20 cellular contexts compared by ENCODE assay signal in genomic region chr7:150388306-150388705, GRCh38. TPM values are rescaled to one million over a fixed set of nuclear protein-coding genes. Genes with fewer than 3 reads are reported as not detected.
DNase-seq lines count a peak whose midpoint lies in the region; ATAC-seq, FAIRE-seq and TF ChIP-seq lines count a peak whose summit lies in the region.
"Had no signal": no experiment of that assay in that cellular context is flagged by ENCODE, and none has a peak within 500 bp of the region (broad histone marks: within the 10 kb centered on the region; RNA-seq: fewer than 3 reads in every experiment).

No MANE protein-coding gene starts in this region.

- in situ Hi-C loops in IMR-90 (cut with MboI; ENCODE audit: low sequenced_read_pairs), result no loop called here

- H3K79me2 ChIP-seq in H9 (ENCODE audit: insufficient read depth, low read length), result no peaks in the 10 kb centered on the region

- H3K9me3 ChIP-seq in IMR-90 (ENCODE audit: control insufficient read depth, insufficient read depth, low read length) (no peaks in the 10 kb centered on the region), kidney (ENCODE audit: control insufficient read depth in 1 of 2, low read length in 2 of 2) (no peaks in the 10 kb centered on the region), skeletal muscle tissue (ENCODE audit: control insufficient read depth in 3 of 3, low read length in 3 of 3) (no peaks in the 10 kb centered on the region), H9 (ENCODE audit: control insufficient read depth, low read depth, low read length) (no peaks in the 10 kb centered on the region)
- H3K9me3 ChIP-seq: colonic mucosa had no signal

- H4K20me1 ChIP-seq in IMR-90 (ENCODE audit: insufficient read depth, low read length), result peaks cover 5% of the 10 kb centered on the region; the same call in 1 of the 2 replicates
- no peaks in the 10 kb centered on the region for H4K20me1 ChIP-seq in H9 (ENCODE audit: control insufficient read depth, insufficient read depth, insufficient read length)

- no peak for ATAC-seq in IMR-90 (ENCODE audit: low read depth)
- no peak for ATAC-seq in HG02884 (IDR thresholded peaks at IDR 0.05; ENCODE audit: unreplicated experiment)
- ATAC-seq: activated CD4-positive, alpha-beta T cell treated with anti-CD3 and anti-CD28 coated beads for 36 hours; naive thymus-derived CD8-positive, alpha-beta T cell had no signal

- POLR2A ChIA-PET in IMR-90 (lab: Charles Lee; ENCODE audit: unreplicated experiment), result no interaction called here

- H2BK120ac ChIP-seq in IMR-90 (ENCODE audit: low read depth, low read length), result no peak overlapping the region; the same call in 1 of the 2 replicates
- no peak overlapping the region for H2BK120ac ChIP-seq in H9 (ENCODE audit: low read depth, low read length, poor library complexity, severe bottlenecking)

- H4K91ac ChIP-seq in IMR-90 (ENCODE audit: insufficient read depth, low read depth, low read length), result no peak overlapping the region
- no peak overlapping the region for H4K91ac ChIP-seq in H9 (ENCODE audit: insufficient read length, low read depth, low read length)

- H4K5ac ChIP-seq in IMR-90 (ENCODE audit: low read depth, low read length) (no peak overlapping the region), H9 (ENCODE audit: insufficient read length, low read depth, low read length) (no peak overlapping the region)

- H3K27me3 ChIP-seq in IMR-90 (ENCODE audit: control insufficient read depth, insufficient read depth, low read length) (no peaks in the 10 kb centered on the region), skeletal muscle tissue (ENCODE audit: control insufficient read depth in 3 of 3, insufficient read depth in 3 of 3, low read length in 3 of 3) (no peaks in the 10 kb centered on the region), H9 (ENCODE audit: insufficient read depth, low read length) (no peaks in the 10 kb centered on the region)
- H3K27me3 ChIP-seq: colonic mucosa had no signal

- H3K4ac ChIP-seq in IMR-90 (ENCODE audit: low read depth, low read length) (no peak overlapping the region), H9 (ENCODE audit: low read depth, low read length) (no peak overlapping the region)

- no peak for TF ChIP-seq POLR2A in IMR-90 (IDR thresholded peaks at IDR 0.05; ENCODE audit: low read depth, low read length)

- no peak overlapping the region for H2BK5ac ChIP-seq in IMR-90 (ENCODE audit: low read depth, low read length, poor library complexity, severe bottlenecking)
- H2BK5ac ChIP-seq in H9 (ENCODE audit: insufficient read length, low read length), result no peak overlapping the region

- no peak overlapping the region; the same call in 1 of the 2 replicates for H3K27ac ChIP-seq in IMR-90 (ENCODE audit: insufficient read depth, low read length)
- no peak overlapping the region for H3K27ac ChIP-seq in kidney (ENCODE audit: low read depth in 2 of 2, low read length in 2 of 2)
- H3K27ac ChIP-seq in skeletal muscle tissue (ENCODE audit: low read depth, low read length), result peak overlapping the region; percentile 62
- no peak overlapping the region for H3K27ac ChIP-seq in H9 (ENCODE audit: insufficient read length, low read depth, low read length)
- H3K27ac ChIP-seq: colonic mucosa had no signal

- TF ChIP-seq CTCF in IMR-90 (conservative IDR thresholded peaks at IDR 0.05; ENCODE audit: low read depth, low read length) (no peak), brain (conservative IDR thresholded peaks at IDR 0.05) (no peak), kidney (IDR thresholded peaks at IDR 0.05; ENCODE audit: borderline replicate concordance, extremely low read depth, insufficient read depth) (no peak), H9 (conservative IDR thresholded peaks at IDR 0.05) (no peak)

- TF ChIP-seq RAD21 in IMR-90 (IDR thresholded peaks at IDR 0.05; ENCODE audit: low read length), result no peak

- H3K4me2 ChIP-seq in IMR-90 (ENCODE audit: low read depth, low read length) (no peak overlapping the region), H9 (ENCODE audit: insufficient read depth, insufficient read length, low read length) (no peak overlapping the region)

- no peaks in the 10 kb centered on the region for H3K9me1 ChIP-seq in IMR-90 (ENCODE audit: insufficient read depth, low read length)

- DNase-seq in IMR-90 (no peak), kidney (peak; percentile 57), H9 (no peak), NCI-H82 (lab: John Stamatoyannopoulos, UW) (no peak)
- DNase-seq: activated CD4-positive, alpha-beta T cell treated with anti-CD3 and anti-CD28 coated beads for 36 hours; activated gamma-delta T cell treated with Interleukin-2 at 50 U/mL for 16 hours; EL; mammary epithelial cell; NCI-H2029 treated with DMSO at 0.1 percent for 48 hours; OCI-M1; stimulated activated naive CD8-positive, alpha-beta T cell treated with anti-CD3 and anti-CD28 coated beads, Interleukin-15, amount 100 ng/mL, for 72 hours; T1000 had no signal

- H3K4me3 Mint-ChIP-seq in brain (no peak overlapping the region), H9 (no peak overlapping the region)
- H3K4me3 Mint-ChIP-seq: activated CD4-positive, alpha-beta T cell treated with anti-CD3 and anti-CD28 coated beads for 36 hours; IgD-negative memory B cell; naive thymus-derived CD8-positive, alpha-beta T cell; stimulated activated naive CD8-positive, alpha-beta T cell treated with anti-CD3 and anti-CD28 coated beads, Interleukin-15, amount 100 ng/mL, for 72 hours had no signal

- H3K14ac ChIP-seq in IMR-90 (replicated peaks; ENCODE audit: low read depth, low read length) (no peak overlapping the region), H9 (ENCODE audit: insufficient read depth, low read length) (no peak overlapping the region)

- WGBS in IMR-90 (ENCODE audit: extremely low coverage in 2 of 2, insufficient read length in 1 of 2), 2 experiments, result 88% methylated on average over 4 of the region's 7 CpGs; no CpG with 5 or more reads in 1 of the 2 experiments
- WGBS in H9 (ENCODE audit: extremely low coverage, insufficient read length, low lambda C conversion rate), result no CpG with 5 or more reads among the region's 7 CpGs

- peaks cover 6% of the 10 kb centered on the region for H3K36me3 ChIP-seq in IMR-90 (ENCODE audit: control insufficient read depth, insufficient read depth, low read length)
- no peaks in the 10 kb centered on the region for H3K36me3 ChIP-seq in kidney (ENCODE audit: control insufficient read depth in 1 of 2, insufficient read depth in 2 of 2, low read length in 2 of 2)
- H3K36me3 ChIP-seq in skeletal muscle tissue (ENCODE audit: control insufficient read depth in 3 of 3, insufficient read depth in 3 of 3, low read length in 3 of 3), result peaks cover 0 to 3% (median 2%) of the 10 kb centered on the region in 3 donors
- H3K36me3 ChIP-seq: colonic mucosa had no signal

- H2BK15ac ChIP-seq in IMR-90 (ENCODE audit: low read depth, low read length), result no peak overlapping the region
- H2BK15ac ChIP-seq in H9 (ENCODE audit: low read depth, low read length), result no peak overlapping the region

- peaks cover 0 to 3% (median 0%) of the 10 kb centered on the region in 5 experiments for H3K9me3 Mint-ChIP-seq in brain
- H3K9me3 Mint-ChIP-seq in H9, result no peaks in the 10 kb centered on the region
- H3K9me3 Mint-ChIP-seq: IgD-negative memory B cell; naive thymus-derived CD8-positive, alpha-beta T cell; stimulated activated naive CD8-positive, alpha-beta T cell treated with anti-CD3 and anti-CD28 coated beads, Interleukin-15, amount 100 ng/mL, for 72 hours had no signal

- FAIRE-seq in kidney (lab: Jason Lieb, UNC), result no peak
- FAIRE-seq: frontal cortex had no signal

- H3K79me1 ChIP-seq in IMR-90 (ENCODE audit: low read depth in 1 of 2, low read length in 2 of 2) (peaks cover 8 to 31% of the 10 kb centered on the region in 2 experiments), H9 (ENCODE audit: insufficient read depth, low read depth, low read length, poor library complexity, severe bottlenecking) (no peaks in the 10 kb centered on the region)

- CTCF ChIA-PET in IMR-90 (lab: Yijun Ruan, JAX), result no interaction called here

- H3K56ac ChIP-seq in IMR-90 (ENCODE audit: extremely low read depth, insufficient read depth, low read length), result no peak overlapping the region
- no peak overlapping the region for H3K56ac ChIP-seq in H9 (ENCODE audit: insufficient read length, low read depth, low read length)

- H3K18ac ChIP-seq in IMR-90 (ENCODE audit: low read depth, low read length) (no peak overlapping the region), H9 (ENCODE audit: insufficient read length, low read depth, low read length) (no peak overlapping the region)

- no peaks in the 10 kb centered on the region for H3K23me2 ChIP-seq in H9 (ENCODE audit: insufficient read length, low read depth, low read length, poor library complexity, severe bottlenecking)

- intact Hi-C loops in IMR-90 (cut with micrococcal nuclease) (no loop called here), kidney (cut with DNase I) (no loop called here)

- H3K9ac ChIP-seq in IMR-90 (ENCODE audit: low read depth, low read length) (no peak overlapping the region), kidney (ENCODE audit: low read length in 2 of 2) (no peak overlapping the region), skeletal muscle tissue (ENCODE audit: low read depth in 1 of 3, low read length in 3 of 3) (peak overlapping the region in 2 of 3 donors; percentile 40 to 66), H9 (ENCODE audit: extremely low read depth, insufficient read length, low read length) (no peak overlapping the region)

- H3K4me1 Mint-ChIP-seq in brain, result peaks cover 51% of the 10 kb centered on the region
- peaks cover 49 to 62% of the 10 kb centered on the region in 2 experiments for H3K4me1 Mint-ChIP-seq in H9
- H3K4me1 Mint-ChIP-seq: activated CD4-positive, alpha-beta T cell treated with anti-CD3 and anti-CD28 coated beads for 36 hours had no signal

- peak overlapping the region; percentile 65 for H2AK9ac ChIP-seq in IMR-90 (replicated peaks; ENCODE audit: low read depth, low read length, poor library complexity)

- H3K27ac Mint-ChIP-seq in brain (peak overlapping the region; percentile 25 to 93 (median 88)), H9 (peak overlapping the region in 1 of 3 experiments; percentile 66; a peak in 2 of 7 replicates)
- H3K27ac Mint-ChIP-seq: activated CD4-positive, alpha-beta T cell treated with anti-CD3 and anti-CD28 coated beads for 36 hours; stimulated activated naive CD8-positive, alpha-beta T cell treated with anti-CD3 and anti-CD28 coated beads, Interleukin-15, amount 100 ng/mL, for 72 hours had no signal

- no peak overlapping the region for H2BK12ac ChIP-seq in H9 (ENCODE audit: insufficient read length, low read depth, low read length)

- dilution Hi-C loops in IMR-90 (cut with HindIII; ENCODE audit: low sequenced_read_pairs, unreplicated experiment), result no loop called here

- no peak overlapping the region for H3T11ph ChIP-seq in H9 (ENCODE audit: low read length)

- H2AK5ac ChIP-seq in IMR-90 (ENCODE audit: low read depth, low read length), result no peak overlapping the region
- H2AK5ac ChIP-seq in H9 (ENCODE audit: insufficient read length, low read length), result no peak overlapping the region

- H3K4me1 ChIP-seq in IMR-90 (ENCODE audit: control insufficient read depth, insufficient read depth, low read length) (peaks cover 9% of the 10 kb centered on the region; the same call in 1 of the 2 replicates), kidney (ENCODE audit: control insufficient read depth in 1 of 2, insufficient read depth in 1 of 2, low read depth in 1 of 2, low read length in 2 of 2) (peaks cover 4 to 5% of the 10 kb centered on the region in 2 donors), skeletal muscle tissue (ENCODE audit: control insufficient read depth in 3 of 3, insufficient read depth in 3 of 3, low read length in 3 of 3) (peaks cover 18 to 54% (median 34%) of the 10 kb centered on the region in 3 donors), H9 (ENCODE audit: insufficient read depth, low read length) (peaks cover 4% of the 10 kb centered on the region; the same call in 1 of the 2 replicates)

- H4K8ac ChIP-seq in IMR-90 (ENCODE audit: low read depth in 2 of 2, low read length in 2 of 2), result no peak overlapping the region
- no peak overlapping the region for H4K8ac ChIP-seq in H9 (replicated peaks; ENCODE audit: insufficient read length, low read depth, low read length)

- H3K36me3 Mint-ChIP-seq in brain (peaks cover 60% of the 10 kb centered on the region), H9 (ENCODE audit: insufficient read depth in 1 of 3, low read depth in 3 of 3) (peaks cover 37 to 60% (median 39%) of the 10 kb centered on the region in 3 experiments)

- H3K4me3 ChIP-seq in IMR-90 (ENCODE audit: insufficient read depth, low read depth, low read length), result no peak overlapping the region
- H3K4me3 ChIP-seq in kidney (ENCODE audit: low read length in 2 of 2), result no peak overlapping the region
- H3K4me3 ChIP-seq in skeletal muscle tissue (ENCODE audit: low read length in 3 of 3), result peak overlapping the region in 1 of 3 donors; percentile 31
- H3K4me3 ChIP-seq: colonic mucosa had no signal

- no TSS peak for BruUV-seq in IMR-90 (replicated peaks; lab: Mats Ljungman, UMichigan)

- H2BK20ac ChIP-seq in IMR-90 (ENCODE audit: low read depth, low read length) (no peak overlapping the region), H9 (ENCODE audit: low read depth, low read length, poor library complexity, severe bottlenecking) (no peak overlapping the region)

- H3K23ac ChIP-seq in IMR-90 (ENCODE audit: low read depth, low read length) (no peak overlapping the region), H9 (ENCODE audit: insufficient read length, low read depth, low read length) (no peak overlapping the region)

- H3K27me3 Mint-ChIP-seq in brain, result no peaks in the 10 kb centered on the region
- H3K27me3 Mint-ChIP-seq in H9 (ENCODE audit: low read depth), result no peaks in the 10 kb centered on the region
- H3K27me3 Mint-ChIP-seq: activated CD4-positive, alpha-beta T cell treated with anti-CD3 and anti-CD28 coated beads for 36 hours; IgD-negative memory B cell; naive thymus-derived CD8-positive, alpha-beta T cell; stimulated activated naive CD8-positive, alpha-beta T cell treated with anti-CD3 and anti-CD28 coated beads, Interleukin-15, amount 100 ng/mL, for 72 hours had no signal

- H2AFZ ChIP-seq in IMR-90 (replicated peaks; ENCODE audit: low read length, poor library complexity) (peak overlapping the region; percentile 63), H9 (ENCODE audit: low read length) (no peak overlapping the region)

RNA-seq across cellular contexts. Expression of gene ZNF775, which starts 9.2 kb away (rescaled TPM):
- 1.4 TPM in 2 replicates for total RNA-seq in IMR-90 (2012; rRNA removed)
- 2.6 and 4.0 TPM in 2 replicates for polyA plus RNA-seq in IMR-90 (2012; rRNA removed)
- polyA plus RNA-seq in IMR-90 (2012; cell fraction: cytosol; rRNA removed), result 2.1 and 5.8 TPM in 2 replicates
- 2.2 and 7.1 TPM in 2 replicates for polyA plus RNA-seq in IMR-90 (2012; cell fraction: nucleus; rRNA removed; ENCODE audit: low replicate concordance)
- polyA plus RNA-seq in brain (ENCODE audit: insufficient read depth, low read depth, low replicate concordance), result 23.0 TPM
- 3.7 TPM for total RNA-seq in kidney
- polyA plus RNA-seq in kidney (ENCODE audit: insufficient read depth, low read depth, low replicate concordance), result 5.2 TPM
- 6.8 TPM for total RNA-seq in skeletal muscle tissue
- 9.7 and 10.5 TPM in 2 replicates for total RNA-seq in H9 (2021)

RNA-seq across cellular contexts. Expression of gene REPIN1, which starts 19.7 kb away (rescaled TPM):
- total RNA-seq in IMR-90 (2012; rRNA removed) (19.4 and 20.6 TPM in 2 replicates), kidney (95.8 TPM), skeletal muscle tissue (31.3 TPM), H9 (2021) (105 and 106 TPM in 2 replicates)
- polyA plus RNA-seq in IMR-90 (2012; rRNA removed) (50.6 and 59.7 TPM in 2 replicates), brain (ENCODE audit: insufficient read depth, low read depth, low replicate concordance) (146 TPM), kidney (ENCODE audit: insufficient read depth, low read depth, low replicate concordance) (53.7 TPM)
- 56.1 and 62.3 TPM in 2 replicates for polyA plus RNA-seq in IMR-90 (2012; cell fraction: cytosol; rRNA removed)
- polyA plus RNA-seq in IMR-90 (2012; cell fraction: nucleus; rRNA removed; ENCODE audit: low replicate concordance), result 76.7 and 123 TPM in 2 replicates

RNA-seq across cellular contexts. Expression of gene RARRES2, which starts 46.9 kb away (rescaled TPM):
- total RNA-seq in IMR-90 (2012; rRNA removed) (not detected in 2 replicates), kidney (104 TPM), skeletal muscle tissue (54.3 TPM), H9 (2021) (59.9 and 60.9 TPM in 2 replicates)
- polyA plus RNA-seq in IMR-90 (2012; rRNA removed) (1.4 and 1.6 TPM in 2 replicates), brain (ENCODE audit: insufficient read depth, low read depth, low replicate concordance) (33.0 TPM), kidney (ENCODE audit: insufficient read depth, low read depth, low replicate concordance) (475 TPM)
- polyA plus RNA-seq in IMR-90 (2012; cell fraction: cytosol; rRNA removed), result 1.7 and 2.1 TPM in 2 replicates
- polyA plus RNA-seq in IMR-90 (2012; cell fraction: nucleus; rRNA removed; ENCODE audit: low replicate concordance), result 1.0 and 2.4 TPM in 2 replicates
- total RNA-seq: activated CD4-positive, alpha-beta T cell treated with anti-CD3 and anti-CD28 coated beads for 36 hours; SK-MEL-5 had no signal
- polyA plus RNA-seq: IgD-negative memory B cell; naive thymus-derived CD8-positive, alpha-beta T cell had no signal

Comparison
In these comparisons a context has a peak if more than half of its experiments do, and no peak if none do; other contexts are left out.
1. H3K9ac ChIP-seq: peak in skeletal muscle tissue (2 of 3); none in IMR-90 (single experiment), kidney (0 of 2) and H9 (single experiment).
2. RNA of gene RARRES2, which starts 46.9 kb away (total RNA-seq): 104 TPM in kidney (single experiment), 59.9 to 60.9 TPM in H9 and 54.3 TPM in skeletal muscle tissue (single experiment); not detected in IMR-90; every median in the first group is over 10 times any median in the second.